Comparison of ENCODE assay signal across 8 cellular contexts in the genomic region with DNA sequence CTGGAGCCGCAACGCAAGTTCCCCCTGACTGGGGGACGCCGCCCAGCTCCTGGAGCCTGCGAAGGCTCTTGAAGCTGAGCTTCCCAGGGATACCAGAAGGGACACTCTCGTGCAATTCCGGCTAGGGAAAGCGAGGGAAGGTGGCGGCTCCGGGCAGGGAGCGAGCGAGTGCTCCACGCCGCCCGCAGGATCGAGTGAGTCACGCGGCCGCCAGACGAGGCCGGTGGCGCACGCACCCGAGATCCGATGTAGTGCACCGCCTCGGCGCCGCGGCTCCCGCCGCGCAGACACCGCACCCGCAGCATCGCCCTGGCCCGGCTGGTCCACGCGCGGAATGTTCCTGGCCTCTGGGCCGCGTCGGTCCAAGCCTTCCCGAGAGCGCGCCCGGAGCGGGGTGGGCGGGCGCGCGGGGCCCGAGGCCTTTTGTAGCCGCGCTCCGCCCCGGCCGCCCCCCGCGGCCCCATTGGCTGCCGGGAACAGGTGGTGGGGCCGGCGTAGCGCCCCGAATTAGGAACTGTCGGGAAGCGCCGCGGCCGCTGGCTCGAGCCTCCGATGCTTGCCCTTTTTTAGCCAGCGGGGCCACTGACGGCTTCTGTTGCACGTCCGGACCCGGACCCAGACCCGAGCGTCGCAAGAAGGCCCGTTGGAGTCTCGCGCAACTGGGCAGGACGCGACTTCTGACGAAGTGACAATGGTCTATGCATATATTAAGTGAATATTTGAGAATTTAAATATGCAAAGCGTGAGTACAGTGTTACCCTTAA. TPM values are rescaled to one million over a fixed set of nuclear protein-coding genes. Genes with fewer than 3 reads are reported as not detected.
DNase-seq lines count a peak whose midpoint lies in the region; ATAC-seq and TF ChIP-seq lines count a peak whose summit lies in the region.

A gene with protein sequence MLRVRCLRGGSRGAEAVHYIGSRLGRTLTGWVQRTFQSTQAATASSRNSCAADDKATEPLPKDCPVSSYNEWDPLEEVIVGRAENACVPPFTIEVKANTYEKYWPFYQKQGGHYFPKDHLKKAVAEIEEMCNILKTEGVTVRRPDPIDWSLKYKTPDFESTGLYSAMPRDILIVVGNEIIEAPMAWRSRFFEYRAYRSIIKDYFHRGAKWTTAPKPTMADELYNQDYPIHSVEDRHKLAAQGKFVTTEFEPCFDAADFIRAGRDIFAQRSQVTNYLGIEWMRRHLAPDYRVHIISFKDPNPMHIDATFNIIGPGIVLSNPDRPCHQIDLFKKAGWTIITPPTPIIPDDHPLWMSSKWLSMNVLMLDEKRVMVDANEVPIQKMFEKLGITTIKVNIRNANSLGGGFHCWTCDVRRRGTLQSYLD (minus strand): TSS at position 396 of the 764 bp plus-strand sequence. CDS start 91 bp downstream, at position 305.

- no peaks in the 10 kb centered on the region for H3F3A ChIP-seq in SK-N-SH (replicated peaks; ENCODE audit: insufficient read depth)

- peak; percentile 90 for DNase-seq in Daoy (ENCODE audit: low read depth)
- DNase-seq in GM20000 (ENCODE audit: low spot score): peak; percentile 95
- DNase-seq in HK-2 (ENCODE audit: unreplicated experiment): peak; percentile 79
- peak; percentile 93 for DNase-seq in SK-N-SH
- peak; percentile 43 to 89 for DNase-seq in ascending aorta (ENCODE audit: low spot score in 2 of 2)
- DNase-seq in hepatic stellate cell (ENCODE audit: low spot score): peak; percentile 83
- peak; percentile 84 to 91 for DNase-seq in psoas muscle
- DNase-seq in GF-D8 (lab: John Stamatoyannopoulos, UW): no peak

- POLR2A ChIA-PET in SK-N-SH (lab: Yijun Ruan, JAX): interaction anchor here (0.6 to 1.1 kb wide), 2 partner anchors 24 to 99 kb away, joined by 3 to 5 read pairs; a partner anchor contains a TSS

- no peak within 1 kb of the TSS for H3K27ac ChIP-seq in SK-N-SH (ENCODE audit: low read depth in 2 of 2, low read length in 1 of 2)
- H3K27ac ChIP-seq in ascending aorta: peak within 1 kb of the TSS; percentile 75 to 77
- H3K27ac ChIP-seq in psoas muscle: peak within 1 kb of the TSS; percentile 87

- H3K36me3 ChIP-seq in SK-N-SH (replicated peaks in 1 of 2; ENCODE audit: control insufficient read depth in 1 of 2, insufficient read depth in 2 of 2, low read length in 1 of 2) (no peaks in the 10 kb centered on the region), ascending aorta (peaks cover 0 to 9% of the 10 kb centered on the region in 2 donors), psoas muscle (ENCODE audit: insufficient read depth in 1 of 2, low read depth in 1 of 2) (peaks cover 0 to 14% of the 10 kb centered on the region in 2 donors)

- TF ChIP-seq RAD21 in SK-N-SH (IDR thresholded peaks at IDR 0.05; ENCODE audit: low read length): peak; percentile 21; the same call in 1 of the 2 replicates

- no peaks in the 10 kb centered on the region for H3K9me2 ChIP-seq in SK-N-SH

- no peak within 1 kb of the TSS for H3K9ac ChIP-seq in SK-N-SH

- CTCF ChIA-PET in SK-N-SH (lab: Yijun Ruan, JAX): interaction anchor here (0.6 to 2.1 kb wide), 9 partner anchors 9 to 192 kb away, joined by 3 to 10 read pairs (median 4); a partner anchor contains a TSS

- H3K27me3 ChIP-seq in SK-N-SH (ENCODE audit: insufficient read depth) (peaks cover 17% of the 10 kb centered on the region; the same call in 1 of the 2 replicates), ascending aorta (no peaks in the 10 kb centered on the region), psoas muscle (ENCODE audit: insufficient read depth in 3 of 3, low read length in 2 of 3) (no peaks in the 10 kb centered on the region)

- no peaks in the 10 kb centered on the region for H3K79me2 ChIP-seq in SK-N-SH (ENCODE audit: insufficient read depth)

- peak within 1 kb of the TSS; percentile 97 for H2AFZ ChIP-seq in SK-N-SH (ENCODE audit: low read depth)

- H3K9me3 ChIP-seq in SK-N-SH (no peaks in the 10 kb centered on the region), ascending aorta (no peaks in the 10 kb centered on the region), psoas muscle (no peaks in the 10 kb centered on the region)

- H3K4me2 ChIP-seq in SK-N-SH: peak within 1 kb of the TSS; percentile 96

- TF ChIP-seq CTCF in GM20000 (IDR thresholded peaks at IDR 0.05; ENCODE audit: extremely low read depth, missing control alignments) (no peak), SK-N-SH (IDR thresholded peaks at IDR 0.05) (peak; percentile 47), ascending aorta (IDR thresholded peaks at IDR 0.05) (peak; percentile 26 to 61 (median 49)), psoas muscle (IDR thresholded peaks at IDR 0.05) (peak; percentile 45)

- TF ChIP-seq EP300 in SK-N-SH (IDR thresholded peaks at IDR 0.05; ENCODE audit: borderline replicate concordance in 1 of 2, low read depth in 1 of 2, low read length in 1 of 2): no peak

- H3K4me3 ChIP-seq in SK-N-SH (ENCODE audit: low read depth in 2 of 2, low read length in 1 of 2): peak within 1 kb of the TSS; percentile 54 to 68
- H3K4me3 ChIP-seq in ascending aorta: peak within 1 kb of the TSS; percentile 61 to 72
- H3K4me3 ChIP-seq in psoas muscle: peak within 1 kb of the TSS; percentile 86

- H3K4me1 ChIP-seq in SK-N-SH (ENCODE audit: control insufficient read depth in 1 of 2, insufficient read depth in 2 of 2, low read depth in 1 of 2, low read length in 1 of 2) (peaks cover 0 to 8% of the 10 kb centered on the region in 2 experiments; a peak in 1 of 4 replicates), ascending aorta (peaks cover 3 to 5% of the 10 kb centered on the region in 2 donors), psoas muscle (peaks cover 16% of the 10 kb centered on the region)

- 45% methylated on average over 27 of the region's 87 CpGs for WGBS in SK-N-SH (ENCODE audit: low lambda C conversion rate)
- WGBS in psoas muscle, 3 donors: 0 to 1% (median 0%) methylated on average over 68 to 87 of the region's 87 CpGs

- ATAC-seq in psoas muscle: peak; percentile 90 to 95 (median 92)

- intact Hi-C loops in ascending aorta (cut with DNase I) (loop anchor here (1.0 to 5.0 kb wide), 5 partner anchors 24 to 211 kb away; partner anchors contain the start of gene SHF), psoas muscle (cut with DNase I) (loop anchor here (5.0 to 10.0 kb wide), 2 partner anchors 174 to 181 kb away; no protein-coding TSS in a partner anchor)

- H4K20me1 ChIP-seq in SK-N-SH (ENCODE audit: insufficient read depth): no peaks in the 10 kb centered on the region

TF ChIP-seq in SK-N-SH, 30 proteins besides CTCF, POLR2A, EP300 and RAD21 (continues in another document):
- TF ChIP-seq NFIC (IDR thresholded peaks at IDR 0.05; ENCODE audit: borderline replicate concordance) (no peak), TAF1 (IDR thresholded peaks at IDR 0.05; ENCODE audit: borderline replicate concordance, low read depth, low read length) (no peak), GATA2 (CRISPR knock-in tag; IDR thresholded peaks at IDR 0.05) (no peak), MXI1 (IDR thresholded peaks at IDR 0.05; ENCODE audit: low read depth, low read length) (peak; percentile 54; the same call in 1 of the 2 replicates), NRF1 (IDR thresholded peaks at IDR 0.05; ENCODE audit: low read depth, low read length) (no peak), FOXJ3 (CRISPR knock-in tag; IDR thresholded peaks at IDR 0.05) (no peak), PBX3 (IDR thresholded peaks at IDR 0.05) (no peak), MEF2A (IDR thresholded peaks at IDR 0.05; ENCODE audit: borderline replicate concordance, low read depth) (no peak), CHD2 (IDR thresholded peaks at IDR 0.05; ENCODE audit: low read length, partially characterized antibody) (no peak), IRF3 (IDR thresholded peaks at IDR 0.05; ENCODE audit: low read depth, low read length) (no peak), POLR2AphosphoS5 (IDR thresholded peaks at IDR 0.05; ENCODE audit: low read depth, low read length) (no peak), RXRA (IDR thresholded peaks at IDR 0.05; ENCODE audit: borderline replicate concordance, low read depth) (no peak)
- TF ChIP-seq, protein P1, sequence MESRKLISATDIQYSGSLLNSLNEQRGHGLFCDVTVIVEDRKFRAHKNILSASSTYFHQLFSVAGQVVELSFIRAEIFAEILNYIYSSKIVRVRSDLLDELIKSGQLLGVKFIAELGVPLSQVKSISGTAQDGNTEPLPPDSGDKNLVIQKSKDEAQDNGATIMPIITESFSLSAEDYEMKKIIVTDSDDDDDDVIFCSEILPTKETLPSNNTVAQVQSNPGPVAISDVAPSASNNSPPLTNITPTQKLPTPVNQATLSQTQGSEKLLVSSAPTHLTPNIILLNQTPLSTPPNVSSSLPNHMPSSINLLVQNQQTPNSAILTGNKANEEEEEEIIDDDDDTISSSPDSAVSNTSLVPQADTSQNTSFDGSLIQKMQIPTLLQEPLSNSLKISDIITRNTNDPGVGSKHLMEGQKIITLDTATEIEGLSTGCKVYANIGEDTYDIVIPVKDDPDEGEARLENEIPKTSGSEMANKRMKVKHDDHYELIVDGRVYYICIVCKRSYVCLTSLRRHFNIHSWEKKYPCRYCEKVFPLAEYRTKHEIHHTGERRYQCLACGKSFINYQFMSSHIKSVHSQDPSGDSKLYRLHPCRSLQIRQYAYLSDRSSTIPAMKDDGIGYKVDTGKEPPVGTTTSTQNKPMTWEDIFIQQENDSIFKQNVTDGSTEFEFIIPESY (IDR thresholded peaks at IDR 0.05; ENCODE audit: borderline replicate concordance, low read depth): no peak

RNA-seq across cellular contexts. Expression of the gene that starts here (rescaled TPM):
- total RNA-seq in Daoy (2014; rRNA removed; shearing (Covaris generic)): 10.6 and 28.1 TPM in 2 replicates
- polyA plus RNA-seq in SK-N-SH (2012; rRNA removed) (0.54 and 0.58 TPM in 2 replicates), psoas muscle (10 to 100 TPM; 13.1 to 21.4 (median 16.5) TPM)
- 0.54 and 0.60 TPM in 2 replicates for polyA plus RNA-seq in SK-N-SH (2012; cell fraction: cytosol; rRNA removed)
- polyA plus RNA-seq in SK-N-SH (2012; cell fraction: nucleus; rRNA removed): 0.41 and 0.76 TPM in 2 replicates
- total RNA-seq in ascending aorta (6.1 TPM), psoas muscle (10 to 100 TPM; 20.8 to 41.3 (median 26.2) TPM)

Comparison
In these comparisons a context has a peak if more than half of its experiments do, and no peak if none do; other contexts are left out.
1. RNA of the gene that starts here (polyA plus RNA-seq): 13.1 to 21.4 TPM in psoas muscle; 0.41 to 0.76 TPM in SK-N-SH; every median in the first group is over 4 times any median in the second.
2. Peak in DNase-seq, H3K4me3 ChIP-seq and H3K4me2 ChIP-seq in SK-N-SH; RNA of the gene not detected or under 1 TPM.
3. H3K27ac ChIP-seq: peak in ascending aorta (2 of 2) and psoas muscle (single experiment); none in SK-N-SH (0 of 2).
4. Peak in every context shown above with its lines, with median percentiles within 50 percentile points of each other: H3K4me3 ChIP-seq.